24 cellular contexts compared by ENCODE assay signal in genomic region chr2:112494839-112495238, GRCh38.
"Had no signal": no experiment of that assay in that cellular context is flagged by ENCODE, and none has a peak within 500 bp of the region (broad histone marks: within the 10 kb centered on the region; RNA-seq: fewer than 3 reads in every experiment).

No MANE protein-coding gene starts in this region.

- H3K36me3 ChIP-seq: right atrium auricular region had no signal

- H3K4me2 ChIP-seq: hepatocyte had no signal

- H3K9me3 ChIP-seq: left ventricle myocardium inferior, prostate gland, right atrium auricular region, spleen, tibial artery had no signal

- H2AFZ ChIP-seq: hepatocyte had no signal

- H3K4me3 ChIP-seq: hepatocyte, left ventricle myocardium inferior, prostate gland, right atrium auricular region, spleen, tibial artery had no signal

- H3K27ac ChIP-seq: left ventricle myocardium inferior, prostate gland, right atrium auricular region, spleen, tibial artery had no signal

- FAIRE-seq: TTC549 had no signal

- DNase-seq: activated CD4-positive, alpha-beta T cell treated with anti-CD3 and anti-CD28 coated beads for 1 hour; activated CD4-positive, alpha-beta T cell treated with anti-CD3 and anti-CD28 coated beads, Interleukin-2, amount 50 U/mL, for 4 hours; activated CD8-positive, alpha-beta memory T cell treated with anti-CD3 and anti-CD28 coated beads for 24 hours; activated CD8-positive, alpha-beta memory T cell treated with anti-CD3 and anti-CD28 coated beads, Interleukin-2, amount 50 U/mL, for 4 hours; activated effector memory CD4-positive, alpha-beta T cell treated with Interleukin-2 at 50 U/mL for 16 hours; activated naive CD4-positive, alpha-beta T cell treated with anti-CD3 and anti-CD28 coated beads for 36 hours; activated T-cell treated with anti-CD3 and anti-CD28 coated beads, Interleukin-2, amount 50 U/mL, for 48 hours; amygdala; dermis blood vessel endothelial cell; effector memory CD4-positive, alpha-beta T cell; foreskin melanocyte; glutamatergic neuron; immature natural killer cell; left ventricle myocardium inferior; natural killer cell; spleen; stimulated activated CD4-positive, alpha-beta T cell treated with anti-CD3 and anti-CD28 coated beads, Interleukin-4, amount 100 ng/mL, for 1 hour; stimulated activated naive CD4-positive, alpha-beta T cell treated with Interleukin-2 at 50 U/mL for 16 hours; T-helper 1 cell; tibial artery had no signal

- ATAC-seq: natural killer cell had no signal

- H3K27me3 ChIP-seq: hepatocyte, right atrium auricular region, spleen, tibial artery had no signal

- H3K4me1 ChIP-seq: prostate gland, right atrium auricular region, spleen had no signal
